8 cellular contexts compared by ENCODE assay signal in genomic region chr1:167713330-167714081, GRCh38. TPM values are rescaled to one million over a fixed set of nuclear protein-coding genes. Genes with fewer than 3 reads are reported as not detected.
A peak's percentile ranks its signal among the peaks of the same experiment; 100 is the strongest.
DNase-seq lines count a peak whose midpoint lies in the region; ATAC-seq and TF ChIP-seq lines count a peak whose summit lies in the region.

No MANE protein-coding gene starts in this region.

- H3K27ac Mint-ChIP-seq in CD14-positive monocyte = peak overlapping the region in 5 of 7 donors; percentile 0 to 52 (median 31)
- H3K27ac Mint-ChIP-seq in activated naive CD4-positive, alpha-beta T cell treated with anti-CD3 and anti-CD28 coated beads for 36 hours = peak overlapping the region; percentile 80

- H3K9ac ChIP-seq in Loucy (ENCODE audit: low read depth, low read length, poor library complexity, severe bottlenecking) = peak overlapping the region; percentile 98

- peaks cover 41% of the 10 kb centered on the region for H3K4me1 Mint-ChIP-seq in CD14-positive monocyte
- H3K4me1 Mint-ChIP-seq in activated naive CD4-positive, alpha-beta T cell treated with anti-CD3 and anti-CD28 coated beads for 36 hours (ENCODE audit: low read depth) = peaks cover 24% of the 10 kb centered on the region

- H3K27me3 Mint-ChIP-seq in CD14-positive monocyte (ENCODE audit: low read depth in 3 of 3) = peaks cover 12 to 15% (median 14%) of the 10 kb centered on the region in 3 donors
- peaks cover 5% of the 10 kb centered on the region for H3K27me3 Mint-ChIP-seq in activated naive CD4-positive, alpha-beta T cell treated with anti-CD3 and anti-CD28 coated beads for 36 hours (ENCODE audit: low read depth)

- intact Hi-C loops in CD14-positive monocyte (cut with micrococcal nuclease) (no loop called here), right cardiac atrium (cut with DNase I) (no loop called here)
- intact Hi-C loops in activated naive CD4-positive, alpha-beta T cell treated with anti-CD3 and anti-CD28 coated beads for 36 hours (cut with micrococcal nuclease) = loop anchor here (2.0 kb wide), 3 partner anchors 85 to 369 kb away; no protein-coding TSS in a partner anchor

- WGBS in right cardiac atrium = 20% methylated on average over 31 of the region's 31 CpGs

- H3K4me2 ChIP-seq in Loucy (ENCODE audit: low read depth, low read length, poor library complexity, severe bottlenecking) = peak overlapping the region; percentile 96

- peak overlapping the region; percentile 46 for H3K27ac ChIP-seq in right cardiac atrium (ENCODE audit: low read length)

- no peaks in the 10 kb centered on the region for H3K9me3 Mint-ChIP-seq in CD14-positive monocyte
- H3K9me3 Mint-ChIP-seq in activated naive CD4-positive, alpha-beta T cell treated with anti-CD3 and anti-CD28 coated beads for 36 hours = no peaks in the 10 kb centered on the region

- H3K4me1 ChIP-seq in Loucy (ENCODE audit: insufficient read depth, low read length, poor library complexity, severe bottlenecking) (peaks cover 19% of the 10 kb centered on the region), right cardiac atrium (ENCODE audit: control insufficient read depth, insufficient read depth, low read length) (no peaks in the 10 kb centered on the region)

- no peaks in the 10 kb centered on the region for H3K36me3 ChIP-seq in Loucy (ENCODE audit: insufficient read depth, low read length)

- no peaks in the 10 kb centered on the region for H3K36me3 Mint-ChIP-seq in CD14-positive monocyte
- peaks cover 3% of the 10 kb centered on the region for H3K36me3 Mint-ChIP-seq in activated naive CD4-positive, alpha-beta T cell treated with anti-CD3 and anti-CD28 coated beads for 36 hours (ENCODE audit: low read depth)

- DNase-seq in CD14-positive monocyte (ENCODE audit: low spot score) (no peak), right cardiac atrium (peak; percentile 28 to 80 (median 67)), skeletal muscle cell (ENCODE audit: low read depth) (no peak), RKO (ENCODE audit: low spot score) (no peak), COLO829 (ENCODE audit: low spot score) (no peak)
- DNase-seq in activated naive CD4-positive, alpha-beta T cell treated with anti-CD3 and anti-CD28 coated beads for 36 hours = peak; percentile 31

- no peaks in the 10 kb centered on the region for H4K20me1 ChIP-seq in Loucy (ENCODE audit: insufficient read depth, low read length, poor library complexity, severe bottlenecking)

- H3K9me2 ChIP-seq in Loucy (replicated peaks; ENCODE audit: low read depth, low read length) = no peaks in the 10 kb centered on the region

- H2AFZ ChIP-seq in Loucy (ENCODE audit: low read length) = peak overlapping the region; percentile 94

- peak overlapping the region; percentile 93 to 95 for H3K4me3 Mint-ChIP-seq in CD14-positive monocyte
- H3K4me3 Mint-ChIP-seq in activated naive CD4-positive, alpha-beta T cell treated with anti-CD3 and anti-CD28 coated beads for 36 hours = peak overlapping the region; percentile 79

- CTCF ChIA-PET in activated naive CD4-positive, alpha-beta T cell treated with anti-CD3 and anti-CD28 coated beads for 36 hours (lab: Charles Lee) = interaction anchor here (0.8 to 3.7 kb wide), 5 partner anchors 26 to 368 kb away, joined by 3 to 18 read pairs (median 7); no protein-coding TSS in a partner anchor

- H3F3A ChIP-seq in Loucy (ENCODE audit: low read depth) = peaks cover 5% of the 10 kb centered on the region; the same call in 1 of the 2 replicates

- peak in 1 of 2 donors; percentile 2 for ATAC-seq in right cardiac atrium
- no peak for ATAC-seq in GM21723 (IDR thresholded peaks at IDR 0.05; ENCODE audit: unreplicated experiment)

- no peaks in the 10 kb centered on the region for H3K79me2 ChIP-seq in Loucy (ENCODE audit: insufficient read depth, low read length)

- peak overlapping the region; percentile 86 for H3K4me3 ChIP-seq in Loucy (ENCODE audit: low read length, poor library complexity, severe bottlenecking)
- peak overlapping the region; percentile 39 for H3K4me3 ChIP-seq in right cardiac atrium (ENCODE audit: low read length)
- H3K4me3 ChIP-seq in skeletal muscle cell (ENCODE audit: low read depth, low read length) = peak overlapping the region; percentile 88

- H3K9me3 ChIP-seq in Loucy (ENCODE audit: insufficient read depth, low read depth, low read length) = no peaks in the 10 kb centered on the region
- H3K9me3 ChIP-seq in right cardiac atrium (ENCODE audit: control insufficient read depth, low read length) = no peaks in the 10 kb centered on the region

- H3K27me3 ChIP-seq in Loucy (ENCODE audit: insufficient read depth, low read length, poor library complexity, severe bottlenecking) (no peaks in the 10 kb centered on the region), right cardiac atrium (ENCODE audit: control insufficient read depth, insufficient read depth) (no peaks in the 10 kb centered on the region)

- TF ChIP-seq CTCF in CD14-positive monocyte (IDR thresholded peaks at IDR 0.05) (no peak), Loucy (conservative IDR thresholded peaks at IDR 0.05; ENCODE audit: low read length) (no peak)

RNA-seq across cellular contexts. Expression of gene MPZL1, which starts 8.3 kb away (rescaled TPM):
- polyA plus RNA-seq in CD14-positive monocyte (10 to 100 TPM; 61.8 to 63.6 TPM), right cardiac atrium (20.4 TPM)
- 10 to 100 TPM; 24.2 to 28.1 TPM for total RNA-seq in activated naive CD4-positive, alpha-beta T cell treated with anti-CD3 and anti-CD28 coated beads for 36 hours
- 10 to 100 TPM; 36.3 to 73.7 (median 61.1) TPM for total RNA-seq in right cardiac atrium

Comparison
In these comparisons a context has a peak if more than half of its experiments do, and no peak if none do; other contexts are left out.
1. DNase-seq: peak in activated naive CD4-positive, alpha-beta T cell treated with anti-CD3 and anti-CD28 coated beads for 36 hours (single experiment) and right cardiac atrium (3 of 3); none in CD14-positive monocyte (single experiment), skeletal muscle cell (single experiment), RKO (single experiment) and COLO829 (single experiment).
2. Peak in every context shown above with its lines, with median percentiles within 50 percentile points of each other: H3K4me3 ChIP-seq.